ENCODE assay signal across 21 cellular contexts in genomic region chrX:16311671-16312070, GRCh38.
DNase-seq lines count a peak whose midpoint lies in the region; ATAC-seq and TF ChIP-seq lines count a peak whose summit lies in the region.
"Had no signal": no experiment of that assay in that cellular context is flagged by ENCODE, and none has a peak within 500 bp of the region (broad histone marks: within the 10 kb centered on the region; RNA-seq: fewer than 3 reads in every experiment).

No MANE protein-coding gene starts in this region.

- peak overlapping the region; percentile 15 for H3K56ac ChIP-seq in mesendoderm (ENCODE audit: low read length)

- H3K4me1 ChIP-seq in GM23338 (ENCODE audit: insufficient read depth) (peaks cover 30% of the 10 kb centered on the region), mesendoderm (ENCODE audit: control insufficient read depth, low read depth, low read length) (no peaks in the 10 kb centered on the region), testis (no peaks in the 10 kb centered on the region)
- H3K4me1 ChIP-seq: A549; BE2C; BLaER1 treated with 17β-estradiol and CSF1 and Interleukin-3, amounts not matched to agents 10 nM and 100 nM had no signal

- no peaks in the 10 kb centered on the region for H3K79me1 ChIP-seq in mesendoderm (ENCODE audit: low read length)

- H3K27me3 ChIP-seq in GM23338 (ENCODE audit: insufficient read depth) (no peaks in the 10 kb centered on the region), mesendoderm (ENCODE audit: insufficient read depth, low read length, poor library complexity) (no peaks in the 10 kb centered on the region), testis (no peaks in the 10 kb centered on the region)
- H3K27me3 ChIP-seq: BE2C had no signal

- H3K4me3 ChIP-seq in GM23338 (no peak overlapping the region), mesendoderm (ENCODE audit: low read length) (no peak overlapping the region), testis (no peak overlapping the region)
- H3K4me3 ChIP-seq: A549; BLaER1 treated with 17β-estradiol and CSF1 and Interleukin-3, amounts not matched to agents 10 nM and 100 nM had no signal

- no peaks in the 10 kb centered on the region for H3K9me3 ChIP-seq in testis
- H3K9me3 ChIP-seq: A549; BE2C; BLaER1 treated with 17β-estradiol and CSF1 and Interleukin-3, amounts not matched to agents 10 nM and 100 nM had no signal

- H4K20me1 ChIP-seq in GM23338 (replicated peaks; ENCODE audit: insufficient read depth) = no peaks in the 10 kb centered on the region

- H3K9ac ChIP-seq in mesendoderm (ENCODE audit: low read length) = no peak overlapping the region
- H3K9ac ChIP-seq: BLaER1 treated with 17β-estradiol and CSF1 and Interleukin-3, amounts not matched to agents 10 nM and 100 nM had no signal

- H3K9me2 ChIP-seq in GM23338 (ENCODE audit: insufficient read depth) = peaks cover 7% of the 10 kb centered on the region

- H3K4me1 Mint-ChIP-seq in GM23338 (peaks cover 33% of the 10 kb centered on the region), WTC11 (peaks cover 57% of the 10 kb centered on the region)
- H3K4me1 Mint-ChIP-seq: CD14-positive monocyte; CD8-positive, alpha-beta memory T cell had no signal

- H3K4ac ChIP-seq in mesendoderm (ENCODE audit: low read depth, low read length) = no peak overlapping the region

- H2AFZ ChIP-seq in GM23338 = no peak overlapping the region

- H2BK5ac ChIP-seq in mesendoderm (ENCODE audit: low read length) = no peak overlapping the region

- no peaks in the 10 kb centered on the region for H3K36me3 Mint-ChIP-seq in GM23338 (ENCODE audit: low read depth)
- peaks cover 7% of the 10 kb centered on the region; the same call in 1 of the 2 replicates for H3K36me3 Mint-ChIP-seq in WTC11
- H3K36me3 Mint-ChIP-seq: CD14-positive monocyte; CD8-positive, alpha-beta memory T cell had no signal

- H3K9me3 Mint-ChIP-seq in GM23338 (no peaks in the 10 kb centered on the region; the same call in 1 of the 3 replicates), WTC11 (0 out of 2 replicates have a peak, but pooled peaks cover 3% of the 10 kb centered on the region)
- H3K9me3 Mint-ChIP-seq: CD4-positive, alpha-beta T cell; CD8-positive, alpha-beta memory T cell had no signal

- intact Hi-C loops in testis (cut with DNase I; ENCODE audit: low total_unique reads) = no loop called here

- H2BK120ac ChIP-seq in mesendoderm (ENCODE audit: low read depth, low read length) = no peak overlapping the region

- H3K27ac ChIP-seq in GM23338 (ENCODE audit: low read depth) (peak overlapping the region; percentile 80), mesendoderm (ENCODE audit: low read depth, low read length) (no peak overlapping the region), testis (no peak overlapping the region)
- H3K27ac ChIP-seq: A549; BLaER1 treated with 17β-estradiol and CSF1 and Interleukin-3, amounts not matched to agents 10 nM and 100 nM had no signal

- POLR2A ChIA-PET in WTC11 (lab: Charles Lee) = no interaction called here

- no peaks in the 10 kb centered on the region for H3K36me3 ChIP-seq in GM23338 (ENCODE audit: insufficient read depth)
- no peaks in the 10 kb centered on the region for H3K36me3 ChIP-seq in mesendoderm (ENCODE audit: control insufficient read depth, insufficient read depth, low read length)
- H3K36me3 ChIP-seq in testis (ENCODE audit: low read depth, missing control alignments) = no peaks in the 10 kb centered on the region
- H3K36me3 ChIP-seq: BE2C; BLaER1 treated with 17β-estradiol and CSF1 and Interleukin-3, amounts not matched to agents 10 nM and 100 nM had no signal

- H3K23ac ChIP-seq in mesendoderm (ENCODE audit: low read length) = no peak overlapping the region

- WGBS in mesendoderm (ENCODE audit: extremely low coverage, insufficient coverage, low lambda C conversion rate) = no CpG with 5 or more reads among the region's 4 CpGs
- WGBS in testis, 2 donors = 91 to 92% methylated on average over 4 of the region's 4 CpGs

- CTCF ChIA-PET in WTC11 (lab: Charles Lee) = no interaction called here

- H3K18ac ChIP-seq in mesendoderm (ENCODE audit: low read length) = no peak overlapping the region

- H3F3A ChIP-seq in GM23338 (replicated peaks; ENCODE audit: low read depth) = peaks cover 4% of the 10 kb centered on the region; the same call in 1 of the 2 replicates

- TF ChIP-seq CTCF in GM23338 (conservative IDR thresholded peaks at IDR 0.05; ENCODE audit: low read depth in 2 of 2) (no peak), WTC11 (IDR thresholded peaks at IDR 0.05) (no peak), GM10266 (IDR thresholded peaks at IDR 0.05; ENCODE audit: control insufficient read depth, insufficient read depth, low read depth, missing control alignments) (no peak), testis (IDR thresholded peaks at IDR 0.05) (no peak)

- ATAC-seq in GM23338 (no peak), WTC11 (no peak), HG03045 (IDR thresholded peaks at IDR 0.05; ENCODE audit: unreplicated experiment) (no peak)
- ATAC-seq: A549 had no signal

- H3K27me3 Mint-ChIP-seq in GM23338 (ENCODE audit: insufficient read depth, low read depth, poor library complexity) (peaks cover 4% of the 10 kb centered on the region), WTC11 (ENCODE audit: low read depth) (no peaks in the 10 kb centered on the region)

- DNase-seq in GM23338 (ENCODE audit: low spot score) = no peak
- DNase-seq in WTC11 (ENCODE audit: low spot score) = no peak
- peak; percentile 45 for DNase-seq in mesendoderm
- DNase-seq in NCI-H1105 treated with DMSO at 0.1 percent for 48 hours (lab: John Stamatoyannopoulos, UW) = no peak
- DNase-seq in GM10266 (ENCODE audit: extremely low spot score) = no peak
- DNase-seq in testis = no peak
- DNase-seq: 8988T; ACHN; AML-193; BE2C; CD4-positive, alpha-beta T cell; CD8-positive, alpha-beta memory T cell; DMS53; DMS79 treated with DMSO at 0.1 percent for 48 hours; GF-D8; GOT3; HCEC 1CT had no signal

- no peak overlapping the region for H4K5ac ChIP-seq in mesendoderm (ENCODE audit: low read length)

- H4K8ac ChIP-seq in mesendoderm (ENCODE audit: low read depth, low read length) = no peak overlapping the region

- no peaks in the 10 kb centered on the region for H3K79me2 ChIP-seq in GM23338 (replicated peaks; ENCODE audit: insufficient read depth)
- H3K79me2 ChIP-seq in mesendoderm (ENCODE audit: control insufficient read depth, insufficient read depth, low read length) = no peaks in the 10 kb centered on the region

- no peak overlapping the region for H3K4me2 ChIP-seq in GM23338
- no peak overlapping the region for H3K4me2 ChIP-seq in mesendoderm (ENCODE audit: low read length)
- H3K4me2 ChIP-seq: A549; BLaER1 treated with 17β-estradiol and CSF1 and Interleukin-3, amounts not matched to agents 10 nM and 100 nM had no signal

- TF ChIP-seq POLR2A in testis (IDR thresholded peaks at IDR 0.05) = no peak

- no peak overlapping the region for H3K27ac Mint-ChIP-seq in GM23338
- peak overlapping the region; percentile 84 for H3K27ac Mint-ChIP-seq in WTC11
- H3K27ac Mint-ChIP-seq: CD14-positive monocyte; CD4-positive, alpha-beta T cell; CD8-positive, alpha-beta memory T cell had no signal

- H2BK15ac ChIP-seq in mesendoderm (replicated peaks; ENCODE audit: low read depth) = no peak overlapping the region

- H3K4me3 Mint-ChIP-seq in GM23338 (no peak overlapping the region), WTC11 (no peak overlapping the region)
- H3K4me3 Mint-ChIP-seq: CD14-positive monocyte; CD4-positive, alpha-beta T cell; CD8-positive, alpha-beta memory T cell had no signal

- no peak overlapping the region for H2AK5ac ChIP-seq in mesendoderm (ENCODE audit: low read length)

TF ChIP-seq in GM23338, 12 proteins besides CTCF, POLR2A, EP300 and RAD21 (continues in another document):
- TF ChIP-seq ZNF114 (CRISPR knock-in tag; IDR thresholded peaks at IDR 0.05) (no peak), EZH2 (IDR thresholded peaks at IDR 0.05; ENCODE audit: low read depth, unreplicated experiment) (no peak), JUNB (IDR thresholded peaks at IDR 0.05; ENCODE audit: unreplicated experiment) (no peak), ETS1 (IDR thresholded peaks at IDR 0.05) (no peak), CREB1 (CRISPR knock-in tag; IDR thresholded peaks at IDR 0.05; ENCODE audit: low read depth) (no peak), EZH2phosphoT487 (IDR thresholded peaks at IDR 0.05; ENCODE audit: unreplicated experiment) (no peak), POLR2AphosphoS5 (IDR thresholded peaks at IDR 0.05; ENCODE audit: low read depth) (no peak), NANOG (IDR thresholded peaks at IDR 0.05; ENCODE audit: borderline replicate concordance) (no peak), STAT1 (IDR thresholded peaks at IDR 0.05; ENCODE audit: unreplicated experiment) (no peak)

TF ChIP-seq in WTC11, 78 proteins besides CTCF, POLR2A, EP300 and RAD21 (continues in another document):
- TF ChIP-seq ZNF219 (CRISPR knock-in tag; IDR thresholded peaks at IDR 0.05; ENCODE audit: borderline replicate concordance) (no peak), NFYB (CRISPR knock-in tag; conservative IDR thresholded peaks at IDR 0.05; ENCODE audit: low read depth) (no peak), NR1H2 (CRISPR knock-in tag; IDR thresholded peaks at IDR 0.05) (no peak), ZNF281 (CRISPR knock-in tag; IDR thresholded peaks at IDR 0.05) (no peak)
